ENCODE assay signal across 9 cellular contexts in genomic region chr7:106737202-106737562, GRCh38.
DNase-seq lines count a peak whose midpoint lies in the region; ATAC-seq and TF ChIP-seq lines count a peak whose summit lies in the region.
"Had no signal": no experiment of that assay in that cellular context is flagged by ENCODE, and none has a peak within 500 bp of the region (broad histone marks: within the 10 kb centered on the region; RNA-seq: fewer than 3 reads in every experiment).

No MANE protein-coding gene starts in this region.

- ATAC-seq in natural killer cell treated with Interleukin-12 subunit alpha and Interleukin-12 subunit beta and Interleukin-15 and Interleukin-18, amount 100 ng/mL, for 72 hours = no peak
- no peak for ATAC-seq in natural killer cell
- ATAC-seq in RWPE2 (ENCODE audit: low read depth) = peak; percentile 45; the same call in 2 of the 3 replicates
- ATAC-seq in gastrocnemius medialis = no peak

- DNase-seq in natural killer cell treated with Interleukin-12 subunit alpha and Interleukin-12 subunit beta and Interleukin-15 and Interleukin-18, amount 100 ng/mL, for 72 hours (ENCODE audit: low spot score) = no peak
- DNase-seq in natural killer cell = no peak
- no peak for DNase-seq in RWPE2 (ENCODE audit: low spot score)
- peak; percentile 41 to 78 for DNase-seq in foreskin fibroblast
- DNase-seq in tibial nerve (ENCODE audit: low spot score in 2 of 2) = no peak
- no peak for DNase-seq in gastrocnemius medialis
- DNase-seq in HAP-1 (ENCODE audit: low spot score in 2 of 2) = no peak
- no peak for DNase-seq in putamen (ENCODE audit: low spot score)

- TF ChIP-seq EP300 in tibial nerve (IDR thresholded peaks at IDR 0.05) = no peak

- H3K9me3 ChIP-seq in RWPE2 (ENCODE audit: severe bottlenecking) (no peaks in the 10 kb centered on the region), tibial nerve (peaks cover 0 to 9% (median 0%) of the 10 kb centered on the region in 4 donors), gastrocnemius medialis (no peaks in the 10 kb centered on the region), HAP-1 (no peaks in the 10 kb centered on the region)

- no peaks in the 10 kb centered on the region for H3K36me3 ChIP-seq in RWPE2 (ENCODE audit: low read depth)
- H3K36me3 ChIP-seq in tibial nerve = no peaks in the 10 kb centered on the region
- H3K36me3 ChIP-seq in gastrocnemius medialis = no peaks in the 10 kb centered on the region
- no peaks in the 10 kb centered on the region for H3K36me3 ChIP-seq in HAP-1 (replicated peaks)

- in situ Hi-C loops in gastrocnemius medialis (cut with MboI; ENCODE audit: low sequenced_read_pairs in 4 of 4) (loop anchor here in 1 of 4 donors (10.0 to 25.0 kb wide), 2 partner anchors 82 to 200 kb away; no protein-coding TSS in a partner anchor), HAP-1 (cut with MboI; ENCODE audit: low sequenced_read_pairs) (loop anchor here (25.0 kb wide), 1 partner anchor 550 kb away; no protein-coding TSS in a partner anchor)

- H3K36me3 Mint-ChIP-seq in natural killer cell treated with Interleukin-12 subunit alpha and Interleukin-12 subunit beta and Interleukin-15 and Interleukin-18, amount 100 ng/mL, for 72 hours = peaks cover 7% of the 10 kb centered on the region
- no peaks in the 10 kb centered on the region for H3K36me3 Mint-ChIP-seq in natural killer cell

- H3K27me3 Mint-ChIP-seq in natural killer cell treated with Interleukin-12 subunit alpha and Interleukin-12 subunit beta and Interleukin-15 and Interleukin-18, amount 100 ng/mL, for 72 hours = no peaks in the 10 kb centered on the region
- peaks cover 0 to 3% of the 10 kb centered on the region in 2 donors for H3K27me3 Mint-ChIP-seq in natural killer cell (ENCODE audit: low read depth in 2 of 2)

- H3K4me1 ChIP-seq in RWPE2 (ENCODE audit: insufficient read depth, poor library complexity, severe bottlenecking) = no peaks in the 10 kb centered on the region
- peaks cover 0 to 7% (median 0%) of the 10 kb centered on the region in 4 donors for H3K4me1 ChIP-seq in tibial nerve
- H3K4me1 ChIP-seq in gastrocnemius medialis = no peaks in the 10 kb centered on the region
- no peaks in the 10 kb centered on the region for H3K4me1 ChIP-seq in HAP-1

- H3K27ac Mint-ChIP-seq in natural killer cell treated with Interleukin-12 subunit alpha and Interleukin-12 subunit beta and Interleukin-15 and Interleukin-18, amount 100 ng/mL, for 72 hours = peak overlapping the region; percentile 82 to 83
- no peak overlapping the region for H3K27ac Mint-ChIP-seq in natural killer cell

- no peak overlapping the region for H3K27ac ChIP-seq in RWPE2 (ENCODE audit: poor library complexity, severe bottlenecking)
- H3K27ac ChIP-seq in tibial nerve = peak overlapping the region in 1 of 4 donors; percentile 36
- no peak overlapping the region for H3K27ac ChIP-seq in gastrocnemius medialis
- H3K27ac ChIP-seq: HL-60 had no signal

- H3K4me3 ChIP-seq in RWPE2 (ENCODE audit: severe bottlenecking) = no peak overlapping the region
- no peak overlapping the region for H3K4me3 ChIP-seq in foreskin fibroblast (ENCODE audit: low read depth in 1 of 2, low read length in 2 of 2)
- no peak overlapping the region for H3K4me3 ChIP-seq in tibial nerve
- H3K4me3 ChIP-seq in gastrocnemius medialis = no peak overlapping the region
- no peak overlapping the region for H3K4me3 ChIP-seq in HAP-1

- 76 to 86% methylated on average over 1 of the region's 1 CpG for WGBS in tibial nerve, 2 donors

- no peaks in the 10 kb centered on the region for H3K9me3 Mint-ChIP-seq in natural killer cell treated with Interleukin-12 subunit alpha and Interleukin-12 subunit beta and Interleukin-15 and Interleukin-18, amount 100 ng/mL, for 72 hours
- peaks cover 0 to 2% of the 10 kb centered on the region in 2 donors for H3K9me3 Mint-ChIP-seq in natural killer cell

- TF ChIP-seq POLR2A in tibial nerve (IDR thresholded peaks at IDR 0.05) = no peak
- TF ChIP-seq POLR2A in gastrocnemius medialis (IDR thresholded peaks at IDR 0.05) = no peak

- H3K4me3 Mint-ChIP-seq in natural killer cell treated with Interleukin-12 subunit alpha and Interleukin-12 subunit beta and Interleukin-15 and Interleukin-18, amount 100 ng/mL, for 72 hours = no peak overlapping the region
- no peak overlapping the region for H3K4me3 Mint-ChIP-seq in natural killer cell

- peaks cover 21 to 34% of the 10 kb centered on the region in 2 donors for H3K4me1 Mint-ChIP-seq in natural killer cell treated with Interleukin-12 subunit alpha and Interleukin-12 subunit beta and Interleukin-15 and Interleukin-18, amount 100 ng/mL, for 72 hours (ENCODE audit: low read depth in 2 of 2)
- peaks cover 12 to 13% of the 10 kb centered on the region in 2 donors for H3K4me1 Mint-ChIP-seq in natural killer cell

- intact Hi-C loops in natural killer cell (cut with micrococcal nuclease) (loop anchor here (2.0 kb wide), 1 partner anchor 194 kb away; no protein-coding TSS in a partner anchor), gastrocnemius medialis (cut with DNase I; ENCODE audit: low total_unique reads) (loop anchor here (2.0 to 5.0 kb wide), 3 partner anchors 75 to 560 kb away; partner anchors contain the start of gene CCDC71L)

- H3K27me3 ChIP-seq in RWPE2 (ENCODE audit: insufficient read depth, poor library complexity, severe bottlenecking) = no peaks in the 10 kb centered on the region
- no peaks in the 10 kb centered on the region for H3K27me3 ChIP-seq in tibial nerve
- H3K27me3 ChIP-seq in gastrocnemius medialis = no peaks in the 10 kb centered on the region
- H3K27me3 ChIP-seq in HAP-1 (ENCODE audit: low read depth) = no peaks in the 10 kb centered on the region

- TF ChIP-seq CTCF in natural killer cell (IDR thresholded peaks at IDR 0.05) = no peak
- TF ChIP-seq CTCF in RWPE2 (IDR thresholded peaks at IDR 0.05; ENCODE audit: poor library complexity, severe bottlenecking) = peak; percentile 52
- TF ChIP-seq CTCF in foreskin fibroblast (IDR thresholded peaks at IDR 0.05; ENCODE audit: low read depth, low read length) = peak; percentile 45
- TF ChIP-seq CTCF in tibial nerve (IDR thresholded peaks at IDR 0.05) = peak in 1 of 5 experiments; percentile 18
- no peak for TF ChIP-seq CTCF in gastrocnemius medialis (IDR thresholded peaks at IDR 0.05 in 4 of 5, conservative IDR thresholded peaks at IDR 0.05 in 1 of 5)

Comparison
In these comparisons a context has a peak if more than half of its experiments do, and no peak if none do; other contexts are left out.
1. H3K27ac Mint-ChIP-seq: peak in natural killer cell treated with Interleukin-12 subunit alpha and Interleukin-12 subunit beta and Interleukin-15 and Interleukin-18, amount 100 ng/mL, for 72 hours (2 of 2); none in natural killer cell (0 of 2).
2. DNase-seq: peak in foreskin fibroblast (2 of 2); none in natural killer cell treated with Interleukin-12 subunit alpha and Interleukin-12 subunit beta and Interleukin-15 and Interleukin-18, amount 100 ng/mL, for 72 hours (single experiment), natural killer cell (single experiment), RWPE2 (single experiment), tibial nerve (0 of 2), gastrocnemius medialis (0 of 2), HAP-1 (0 of 2) and putamen (single experiment).
3. CTCF ChIP-seq: peak in RWPE2 (single experiment) and foreskin fibroblast (single experiment); none in natural killer cell (single experiment) and gastrocnemius medialis (0 of 5).